In genomic region chr11:8017894-8018741, GRCh38 we compare ENCODE assay signal across 8 cellular contexts. TPM values are rescaled to one million over a fixed set of nuclear protein-coding genes. Genes with fewer than 3 reads are reported as not detected.
DNase-seq lines count a peak whose midpoint lies in the region; ATAC-seq, FAIRE-seq and TF ChIP-seq lines count a peak whose summit lies in the region.

No MANE protein-coding gene starts in this region.

- H3K27me3 ChIP-seq in ACC112 (ENCODE audit: insufficient read depth, low read length) = peaks cover 3% of the 10 kb centered on the region; the same call in 1 of the 2 replicates
- H3K27me3 ChIP-seq in muscle layer of duodenum (ENCODE audit: low read depth, low read length) = peaks cover 3% of the 10 kb centered on the region

- no peak for FAIRE-seq in GM12892 (lab: Jason Lieb, UNC)

- H3K27ac Mint-ChIP-seq in effector memory CD8-positive, alpha-beta T cell = peak overlapping the region; percentile 87 to 97

- peak; percentile 10 for DNase-seq in NCI-H446 treated with DMSO at 0.1 percent for 48 hours (lab: John Stamatoyannopoulos, UW)
- DNase-seq in effector memory CD8-positive, alpha-beta T cell = no peak
- DNase-seq in SHP77 treated with DMSO at 0.1 percent for 48 hours (lab: John Stamatoyannopoulos, UW) = no peak
- no peak for DNase-seq in 8988T
- DNase-seq in GM12892 (ENCODE audit: insufficient read length) = no peak

- peaks cover 10 to 12% of the 10 kb centered on the region in 2 donors for H3K4me1 Mint-ChIP-seq in effector memory CD8-positive, alpha-beta T cell (ENCODE audit: low read depth in 2 of 2)

- H3K36me3 ChIP-seq in ACC112 (ENCODE audit: insufficient read depth, low read length) (no peaks in the 10 kb centered on the region), muscle layer of duodenum (ENCODE audit: control insufficient read depth in 1 of 2, insufficient read depth in 2 of 2, low read length in 2 of 2) (no peaks in the 10 kb centered on the region)

- H3K4me3 ChIP-seq in ACC112 (ENCODE audit: low read depth, low read length) (peak overlapping the region; percentile 87), muscle layer of duodenum (ENCODE audit: low read depth in 1 of 2, low read length in 2 of 2) (peak overlapping the region; percentile 51 to 80)

- peak overlapping the region; percentile 72 to 77 for H3K4me3 Mint-ChIP-seq in effector memory CD8-positive, alpha-beta T cell

- H3K27ac ChIP-seq in ACC112 (ENCODE audit: low read depth, low read length) (peak overlapping the region; percentile 10; the same call in 1 of the 2 replicates), muscle layer of duodenum (ENCODE audit: low read length) (peak overlapping the region; percentile 73)

- H2AFZ ChIP-seq in ACC112 (ENCODE audit: low read length, unreplicated experiment) = no peak overlapping the region

- TF ChIP-seq POLR2A in GM12892 (IDR thresholded peaks at IDR 0.05; ENCODE audit: low read depth, low read length) = no peak

- peaks cover 7% of the 10 kb centered on the region for H3K36me3 Mint-ChIP-seq in effector memory CD8-positive, alpha-beta T cell (ENCODE audit: insufficient read depth)

- peaks cover 36 to 69% of the 10 kb centered on the region in 2 donors for H3K27me3 Mint-ChIP-seq in effector memory CD8-positive, alpha-beta T cell

- no peaks in the 10 kb centered on the region for H3K9me3 Mint-ChIP-seq in effector memory CD8-positive, alpha-beta T cell

- H3K4me1 ChIP-seq in ACC112 (ENCODE audit: control insufficient read depth, insufficient read depth, low read length, unreplicated experiment) (peaks cover 9% of the 10 kb centered on the region), muscle layer of duodenum (ENCODE audit: control insufficient read depth in 1 of 2, insufficient read depth in 2 of 2, low read length in 2 of 2) (peaks cover 0 to 12% of the 10 kb centered on the region in 2 donors)

- ATAC-seq in effector memory CD8-positive, alpha-beta T cell (replicated peaks) = no peak
- ATAC-seq in HG03442 (IDR thresholded peaks at IDR 0.05; ENCODE audit: unreplicated experiment) = no peak

- no peaks in the 10 kb centered on the region for H3K79me2 ChIP-seq in ACC112 (ENCODE audit: control insufficient read depth, insufficient read depth, low read length, unreplicated experiment)

- no peaks in the 10 kb centered on the region for H3K9me3 ChIP-seq in muscle layer of duodenum (ENCODE audit: control insufficient read depth in 1 of 2, low read length in 2 of 2)

RNA-seq across cellular contexts. Expression of gene EIF3F, which starts 31.0 kb away (rescaled TPM):
- polyA plus RNA-seq in GM12892 (2012; ENCODE audit: missing spikeins) = 277 TPM

RNA-seq across cellular contexts. Expression of gene NLRP10, which starts 52.9 kb away (rescaled TPM):
- polyA plus RNA-seq in GM12892 (2012; ENCODE audit: missing spikeins) = not detected
